Comparison of ENCODE assay signal across 3 cellular contexts in genomic region chr17:28506763-28507487, GRCh38.
TF ChIP-seq lines count a peak whose summit lies in the region.

No MANE protein-coding gene starts in this region.

TF ChIP-seq in GM23338, 12 proteins besides CTCF, POLR2A, EP300 and RAD21 (continues in another document):
- TF ChIP-seq ETS1 (IDR thresholded peaks at IDR 0.05) (no peak), JUNB (IDR thresholded peaks at IDR 0.05; ENCODE audit: unreplicated experiment) (no peak), EZH2phosphoT487 (IDR thresholded peaks at IDR 0.05; ENCODE audit: unreplicated experiment) (no peak), NANOG (IDR thresholded peaks at IDR 0.05; ENCODE audit: borderline replicate concordance) (no peak), POLR2AphosphoS5 (IDR thresholded peaks at IDR 0.05; ENCODE audit: low read depth) (no peak), ZNF114 (CRISPR knock-in tag; IDR thresholded peaks at IDR 0.05) (no peak), CREB1 (CRISPR knock-in tag; IDR thresholded peaks at IDR 0.05; ENCODE audit: low read depth) (no peak), STAT1 (IDR thresholded peaks at IDR 0.05; ENCODE audit: unreplicated experiment) (no peak), ZNF331 (CRISPR knock-in tag; IDR thresholded peaks at IDR 0.05; ENCODE audit: low read depth) (no peak), EZH2 (IDR thresholded peaks at IDR 0.05; ENCODE audit: low read depth, unreplicated experiment) (no peak)
- TF ChIP-seq, protein P1, sequence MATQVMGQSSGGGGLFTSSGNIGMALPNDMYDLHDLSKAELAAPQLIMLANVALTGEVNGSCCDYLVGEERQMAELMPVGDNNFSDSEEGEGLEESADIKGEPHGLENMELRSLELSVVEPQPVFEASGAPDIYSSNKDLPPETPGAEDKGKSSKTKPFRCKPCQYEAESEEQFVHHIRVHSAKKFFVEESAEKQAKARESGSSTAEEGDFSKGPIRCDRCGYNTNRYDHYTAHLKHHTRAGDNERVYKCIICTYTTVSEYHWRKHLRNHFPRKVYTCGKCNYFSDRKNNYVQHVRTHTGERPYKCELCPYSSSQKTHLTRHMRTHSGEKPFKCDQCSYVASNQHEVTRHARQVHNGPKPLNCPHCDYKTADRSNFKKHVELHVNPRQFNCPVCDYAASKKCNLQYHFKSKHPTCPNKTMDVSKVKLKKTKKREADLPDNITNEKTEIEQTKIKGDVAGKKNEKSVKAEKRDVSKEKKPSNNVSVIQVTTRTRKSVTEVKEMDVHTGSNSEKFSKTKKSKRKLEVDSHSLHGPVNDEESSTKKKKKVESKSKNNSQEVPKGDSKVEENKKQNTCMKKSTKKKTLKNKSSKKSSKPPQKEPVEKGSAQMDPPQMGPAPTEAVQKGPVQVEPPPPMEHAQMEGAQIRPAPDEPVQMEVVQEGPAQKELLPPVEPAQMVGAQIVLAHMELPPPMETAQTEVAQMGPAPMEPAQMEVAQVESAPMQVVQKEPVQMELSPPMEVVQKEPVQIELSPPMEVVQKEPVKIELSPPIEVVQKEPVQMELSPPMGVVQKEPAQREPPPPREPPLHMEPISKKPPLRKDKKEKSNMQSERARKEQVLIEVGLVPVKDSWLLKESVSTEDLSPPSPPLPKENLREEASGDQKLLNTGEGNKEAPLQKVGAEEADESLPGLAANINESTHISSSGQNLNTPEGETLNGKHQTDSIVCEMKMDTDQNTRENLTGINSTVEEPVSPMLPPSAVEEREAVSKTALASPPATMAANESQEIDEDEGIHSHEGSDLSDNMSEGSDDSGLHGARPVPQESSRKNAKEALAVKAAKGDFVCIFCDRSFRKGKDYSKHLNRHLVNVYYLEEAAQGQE (IDR thresholded peaks at IDR 0.05; ENCODE audit: unreplicated experiment), result no peak

TF ChIP-seq in K562, 482 proteins besides CTCF, POLR2A, EP300 and RAD21:
- TF ChIP-seq HMGN3 (IDR thresholded peaks at IDR 0.05; ENCODE audit: borderline replicate concordance, extremely low read depth, insufficient read length, low read depth, low read length) (no peak), KLF16 (IDR thresholded peaks at IDR 0.05) (no peak), ZNF140 (CRISPR knock-in tag; IDR thresholded peaks at IDR 0.05) (no peak), CEBPB (tag; IDR thresholded peaks at IDR 0.05) (0 out of 2 replicates have a peak, but pooled peaks have one; percentile 21), NFYB (IDR thresholded peaks at IDR 0.05; ENCODE audit: extremely low read depth, insufficient read length) (no peak), ZNF133 (CRISPR knock-in tag; IDR thresholded peaks at IDR 0.05) (no peak), ZNF143 (CRISPR knock-in tag; IDR thresholded peaks at IDR 0.05) (no peak), SP2 (IDR thresholded peaks at IDR 0.05; ENCODE audit: extremely low read depth, low read depth, low read length, poor library complexity, severe bottlenecking) (no peak)

TF ChIP-seq in GM12891, 5 proteins besides CTCF, POLR2A, EP300 and RAD21:
- TF ChIP-seq PAX5 (IDR thresholded peaks at IDR 0.05; ENCODE audit: insufficient read depth, low read length, severe bottlenecking), result no peak
- TF ChIP-seq SPI1 (IDR thresholded peaks at IDR 0.05; ENCODE audit: low read depth, low read length), result no peak
- no peak for TF ChIP-seq POU2F2 (IDR thresholded peaks at IDR 0.05; ENCODE audit: low read depth, low read length)
- no peak for TF ChIP-seq POLR2AphosphoS5 (IDR thresholded peaks at IDR 0.05; ENCODE audit: low read depth, low read length)
